1 cellular context compared by ENCODE assay signal in the genomic region with DNA sequence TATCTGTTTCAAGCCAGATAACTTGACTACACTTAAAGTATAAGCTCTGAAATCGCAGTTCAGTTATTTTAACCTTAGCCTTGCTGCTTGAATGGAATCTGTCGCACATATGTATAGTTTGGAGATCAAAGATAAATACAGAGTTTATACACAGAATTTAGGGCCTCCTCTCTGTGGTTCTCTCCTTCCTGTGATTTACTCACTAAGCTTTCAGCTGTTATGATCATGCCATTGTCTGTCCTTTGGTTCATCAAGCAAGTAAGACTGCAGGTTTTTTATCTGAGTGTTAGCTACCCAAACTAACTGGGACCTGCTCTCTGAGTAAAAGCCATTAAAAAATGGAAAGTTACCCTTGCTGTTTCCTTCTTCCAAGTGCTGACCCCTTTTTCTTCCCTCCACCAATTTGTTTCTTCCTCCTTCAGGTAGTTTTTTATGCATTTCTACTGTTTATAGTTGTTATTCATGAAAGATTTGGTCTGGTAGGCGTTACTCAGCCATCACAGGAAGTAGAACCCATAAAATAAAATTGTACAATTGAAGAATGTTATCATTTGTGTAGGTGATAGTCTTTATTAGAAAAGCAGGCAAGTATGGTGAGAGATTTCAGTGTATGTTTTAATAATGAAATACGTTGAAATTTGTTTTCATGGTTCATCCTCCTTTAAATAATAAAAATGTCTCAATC.
TF ChIP-seq lines count a peak whose summit lies in the region.

No MANE protein-coding gene starts in this region.

TF ChIP-seq in SK-N-SH, 30 proteins besides CTCF, POLR2A, EP300 and RAD21:
- TF ChIP-seq, protein P1, sequence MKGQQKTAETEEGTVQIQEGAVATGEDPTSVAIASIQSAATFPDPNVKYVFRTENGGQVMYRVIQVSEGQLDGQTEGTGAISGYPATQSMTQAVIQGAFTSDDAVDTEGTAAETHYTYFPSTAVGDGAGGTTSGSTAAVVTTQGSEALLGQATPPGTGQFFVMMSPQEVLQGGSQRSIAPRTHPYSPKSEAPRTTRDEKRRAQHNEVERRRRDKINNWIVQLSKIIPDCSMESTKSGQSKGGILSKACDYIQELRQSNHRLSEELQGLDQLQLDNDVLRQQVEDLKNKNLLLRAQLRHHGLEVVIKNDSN (IDR thresholded peaks at IDR 0.05; ENCODE audit: borderline replicate concordance, low read depth): no peak
- TF ChIP-seq RCOR1 (IDR thresholded peaks at IDR 0.05; ENCODE audit: low read length): no peak
